ENCODE assay signal across 8 cellular contexts in the genomic region with DNA sequence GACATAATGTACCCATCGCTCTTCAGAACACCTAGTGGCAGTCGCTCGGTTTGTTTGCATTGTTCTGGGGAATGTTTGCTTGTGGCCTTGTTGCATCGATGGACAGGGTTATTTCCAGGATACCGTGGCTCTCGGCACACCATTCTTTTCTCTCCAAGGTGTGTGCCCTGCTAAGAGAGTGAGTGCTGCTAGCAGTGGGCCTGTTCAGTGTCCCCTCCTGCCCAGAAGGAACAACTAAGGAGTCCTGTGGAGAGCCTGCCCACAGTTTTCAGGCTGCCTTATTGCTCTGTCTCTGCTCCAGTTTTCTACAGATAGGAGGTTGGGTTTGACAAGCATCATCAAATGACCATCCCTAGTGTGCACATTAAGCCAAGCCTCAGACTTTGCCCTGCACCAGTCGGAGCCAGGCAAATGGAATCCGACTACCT. TPM values are rescaled to one million over a fixed set of nuclear protein-coding genes. Genes with fewer than 3 reads are reported as not detected.
DNase-seq lines count a peak whose midpoint lies in the region; ATAC-seq, FAIRE-seq and TF ChIP-seq lines count a peak whose summit lies in the region.

No MANE protein-coding gene starts in this region.

- H4K20me1 ChIP-seq in PC-9 (ENCODE audit: insufficient read depth): peaks cover 16% of the 10 kb centered on the region; the same call in 1 of the 2 replicates

- H3K36me3 ChIP-seq in PC-9 (ENCODE audit: low read depth): no peaks in the 10 kb centered on the region
- no peaks in the 10 kb centered on the region for H3K36me3 ChIP-seq in rectal smooth muscle tissue (ENCODE audit: control insufficient read depth, insufficient read depth, low read length)

- DNase-seq in DMS53 (lab: John Stamatoyannopoulos, UW) (peak; percentile 67), PC-9 (no peak), fibroblast of mammary gland (ENCODE audit: low read depth) (no peak), DMS 273 (lab: John Stamatoyannopoulos, UW; ENCODE audit: unreplicated experiment) (no peak), GM19239 (ENCODE audit: insufficient read length, low spot score) (no peak)

- intact Hi-C loops in PC-9 (cut with micrococcal nuclease; ENCODE audit: unreplicated experiment): loop anchor here (5.0 to 10.0 kb wide), 2 partner anchors 69 to 386 kb away; a partner anchor contains a TSS

- peak overlapping the region; percentile 99; the same call in 1 of the 2 replicates for H2AFZ ChIP-seq in PC-9

- H3K9ac ChIP-seq in rectal smooth muscle tissue (ENCODE audit: low read length): no peak overlapping the region

- peak overlapping the region; percentile 91 for H3K4me3 ChIP-seq in PC-9
- peak overlapping the region; percentile 70 for H3K4me3 ChIP-seq in fibroblast of mammary gland (ENCODE audit: control insufficient read depth, low read depth, low read length)
- peak overlapping the region; percentile 93 for H3K4me3 ChIP-seq in rectal smooth muscle tissue (ENCODE audit: low read length)

- peaks cover 14% of the 10 kb centered on the region for H3K4me1 ChIP-seq in PC-9 (replicated peaks; ENCODE audit: insufficient read depth)
- H3K4me1 ChIP-seq in rectal smooth muscle tissue (ENCODE audit: control insufficient read depth, insufficient read depth, low read length): peaks cover 32% of the 10 kb centered on the region

- no peaks in the 10 kb centered on the region for H3K9me2 ChIP-seq in PC-9 (ENCODE audit: insufficient read depth)

- peaks cover 16% of the 10 kb centered on the region; the same call in 1 of the 2 replicates for H3K79me2 ChIP-seq in PC-9 (ENCODE audit: low read depth)

- H3F3A ChIP-seq in PC-9 (ENCODE audit: insufficient read depth, low read depth): peaks cover 3% of the 10 kb centered on the region; the same call in 1 of the 2 replicates

- H3K4me2 ChIP-seq in PC-9: peak overlapping the region; percentile 80

- no peaks in the 10 kb centered on the region for H3K9me3 ChIP-seq in PC-9 (ENCODE audit: insufficient read depth, low read depth)

- H3K27me3 ChIP-seq in PC-9 (ENCODE audit: insufficient read depth, low read depth) (no peaks in the 10 kb centered on the region), rectal smooth muscle tissue (ENCODE audit: control insufficient read depth, insufficient read depth, low read length) (no peaks in the 10 kb centered on the region)

- FAIRE-seq in GM19239 (lab: Jason Lieb, UNC): no peak

- TF ChIP-seq CTCF in PC-9 (conservative IDR thresholded peaks at IDR 0.05): no peak
- TF ChIP-seq CTCF in fibroblast of mammary gland (conservative IDR thresholded peaks at IDR 0.05; ENCODE audit: control insufficient read depth, insufficient read depth, low read depth, low read length): no peak

- POLR2A ChIA-PET in PC-9 (lab: Charles Lee; ENCODE audit: unreplicated experiment): no interaction called here

- BruUV-seq in PC-9 (replicated peaks; lab: Mats Ljungman, UMichigan): no TSS peak

- H3K27ac ChIP-seq in PC-9 (no peak overlapping the region), rectal smooth muscle tissue (ENCODE audit: low read depth, low read length) (peak overlapping the region; percentile 98)

- CTCF ChIA-PET in PC-9 (lab: Charles Lee): no interaction called here

- ATAC-seq in GM19397 (IDR thresholded peaks at IDR 0.05; ENCODE audit: unreplicated experiment): no peak
- no peak for ATAC-seq in HG03342 (IDR thresholded peaks at IDR 0.05; ENCODE audit: unreplicated experiment)

RNA-seq across cellular contexts. Expression of a gene that starts 1.4 kb away (rescaled TPM):
- total RNA-seq in PC-9 (2021): 17.5 and 27.3 TPM in 2 replicates

RNA-seq across cellular contexts. Expression of a gene that starts 36.8 kb away (rescaled TPM):
- 13.6 and 18.8 TPM in 2 replicates for total RNA-seq in PC-9 (2021)

RNA-seq across cellular contexts. Expression of a gene that starts 43.7 kb away (rescaled TPM):
- 15.2 and 15.6 TPM in 2 replicates for total RNA-seq in PC-9 (2021)

RNA-seq across cellular contexts. Expression of a gene that starts 58.4 kb away (rescaled TPM):
- 2.2 and 4.2 TPM in 2 replicates for total RNA-seq in PC-9 (2021)
